1 cellular context compared by ENCODE assay signal in genomic region chr2:3398837-3399236, GRCh38.
TF ChIP-seq lines count a peak whose summit lies in the region.

No MANE protein-coding gene starts in this region.

TF ChIP-seq in neural cell, 6 proteins besides CTCF, POLR2A, EP300 and RAD21:
- TF ChIP-seq REST (IDR thresholded peaks at IDR 0.05; ENCODE audit: borderline replicate concordance) (no peak), EZH2 (IDR thresholded peaks at IDR 0.05; ENCODE audit: borderline replicate concordance, insufficient read depth, low read length, poor library complexity, severe bottlenecking) (no peak), TAF1 (IDR thresholded peaks at IDR 0.05; ENCODE audit: low read depth) (no peak), MXI1 (conservative IDR thresholded peaks at IDR 0.05; ENCODE audit: poor library complexity, severe bottlenecking) (no peak), SMC3 (conservative IDR thresholded peaks at IDR 0.05; ENCODE audit: poor library complexity) (no peak), POLR2AphosphoS5 (IDR thresholded peaks at IDR 0.05) (no peak)
